In the genomic region with DNA sequence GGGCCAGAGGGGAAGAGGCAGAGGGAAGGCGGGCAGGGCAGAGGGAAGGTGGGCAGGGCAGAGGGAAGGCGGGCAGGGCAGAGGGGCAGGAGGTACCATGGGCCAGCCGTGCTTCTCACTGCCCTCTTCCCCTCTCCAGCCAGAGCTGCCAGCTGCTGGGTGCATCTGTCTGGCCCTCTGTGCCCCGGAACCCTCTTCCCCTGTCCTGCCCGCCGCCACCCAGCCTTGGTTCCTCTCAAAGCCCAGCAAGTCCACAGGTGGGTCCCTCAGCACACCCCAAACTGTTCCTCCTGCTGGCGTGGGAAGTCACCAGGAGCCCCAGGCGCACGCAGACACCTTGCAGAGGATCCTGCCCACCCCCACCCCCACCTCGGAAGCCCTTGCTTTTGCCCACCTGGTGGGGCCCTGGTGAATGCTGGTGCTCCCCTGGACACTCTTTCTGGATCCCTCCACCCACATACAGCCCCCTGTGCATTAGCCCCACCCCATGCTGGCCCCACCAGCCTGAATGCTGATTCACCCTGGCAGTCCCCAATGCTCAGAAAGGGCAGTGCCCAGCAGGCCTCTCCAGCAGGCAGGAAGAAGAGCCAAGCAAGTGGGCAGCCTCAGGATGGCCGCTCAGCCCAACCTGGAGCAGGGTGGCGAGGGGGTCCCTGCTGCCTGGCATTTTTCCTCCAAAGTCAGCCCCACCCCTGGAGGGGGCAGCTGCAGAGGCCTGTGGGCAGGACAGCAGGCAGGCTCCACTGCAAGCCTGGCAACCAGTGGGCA, we compare ENCODE assay signal across 1 cellular context.
TF ChIP-seq lines count a peak whose summit lies in the region.

No MANE protein-coding gene starts in this region.

TF ChIP-seq in HepG2, 621 proteins besides CTCF, POLR2A, EP300 and RAD21 (continued from another document):
- TF ChIP-seq SRSF1 (optimal IDR thresholded peaks at IDR 0.05; ENCODE audit: low read depth, low read length), result peak; percentile 8
- no peak for TF ChIP-seq ZNF607 (CRISPR knock-in tag; IDR thresholded peaks at IDR 0.05; ENCODE audit: borderline replicate concordance)
- TF ChIP-seq ZSCAN25 (CRISPR knock-in tag; IDR thresholded peaks at IDR 0.05), result peak; percentile 50; the same call in 1 of the 2 replicates
- 0 out of 2 replicates have a peak, but pooled peaks have one; percentile 27 for TF ChIP-seq AKAP8 (CRISPR knock-in tag; IDR thresholded peaks at IDR 0.05)
- TF ChIP-seq WIZ (CRISPR knock-in tag; IDR thresholded peaks at IDR 0.05), result no peak
- TF ChIP-seq AGO2 (optimal IDR thresholded peaks at IDR 0.05; ENCODE audit: low read depth, low read length), result peak; percentile 12
